ENCODE assay signal across 28 cellular contexts in genomic region chr4:24330198-24330972, GRCh38.
DNase-seq lines count a peak whose midpoint lies in the region; ATAC-seq and TF ChIP-seq lines count a peak whose summit lies in the region.
"Had no signal": no experiment of that assay in that cellular context is flagged by ENCODE, and none has a peak within 500 bp of the region (broad histone marks: within the 10 kb centered on the region; RNA-seq: fewer than 3 reads in every experiment).

No MANE protein-coding gene starts in this region.

- no peak for TF ChIP-seq CTCF in GM23338 (conservative IDR thresholded peaks at IDR 0.05; ENCODE audit: low read depth in 2 of 2)
- TF ChIP-seq CTCF in RWPE2 (IDR thresholded peaks at IDR 0.05; ENCODE audit: poor library complexity, severe bottlenecking) = no peak
- TF ChIP-seq CTCF in fibroblast of the aortic adventitia (IDR thresholded peaks at IDR 0.05; ENCODE audit: insufficient read depth, low read length) = no peak
- TF ChIP-seq CTCF in retinal pigment epithelial cell (conservative IDR thresholded peaks at IDR 0.05; ENCODE audit: low read depth, low read length) = no peak

- no peak overlapping the region for H2AFZ ChIP-seq in GM23338

- no peaks in the 10 kb centered on the region for H3K9me3 Mint-ChIP-seq in GM23338
- H3K9me3 Mint-ChIP-seq: activated naive CD8-positive, alpha-beta T cell treated with anti-CD3 and anti-CD28 coated beads for 36 hours; stimulated activated naive CD8-positive, alpha-beta T cell treated with anti-CD3 and anti-CD28 coated beads, Interleukin-15, Interleukin-2, amounts not matched to agents 100 ng/mL and 50 ng/mL, for 24 hours had no signal

- H3K36me3 ChIP-seq in GM23338 (ENCODE audit: insufficient read depth) = peaks cover 29% of the 10 kb centered on the region
- no peaks in the 10 kb centered on the region for H3K36me3 ChIP-seq in RWPE2 (ENCODE audit: low read depth)
- H3K36me3 ChIP-seq: BE2C, pancreas, Peyer's patch, transverse colon had no signal

- H3K27ac ChIP-seq in GM23338 (ENCODE audit: low read depth) (no peak overlapping the region), RWPE2 (ENCODE audit: poor library complexity, severe bottlenecking) (no peak overlapping the region)
- H3K27ac ChIP-seq: body of pancreas, pancreas, Peyer's patch, transverse colon had no signal

- peak overlapping the region; percentile 41 for H3K4me2 ChIP-seq in GM23338
- H3K4me2 ChIP-seq: SK-N-SH had no signal

- H3K9me2 ChIP-seq in GM23338 (ENCODE audit: insufficient read depth) = no peaks in the 10 kb centered on the region; the same call in 1 of the 2 replicates
- H3K9me2 ChIP-seq: SK-N-SH had no signal

- H3K27me3 Mint-ChIP-seq in GM23338 (ENCODE audit: insufficient read depth, low read depth, poor library complexity) = peaks cover 1% of the 10 kb centered on the region
- H3K27me3 Mint-ChIP-seq: activated naive CD8-positive, alpha-beta T cell treated with anti-CD3 and anti-CD28 coated beads for 36 hours; IgD-negative memory B cell had no signal

- peaks cover 51% of the 10 kb centered on the region for H3K4me1 Mint-ChIP-seq in GM23338
- H3K4me1 Mint-ChIP-seq: activated naive CD8-positive, alpha-beta T cell treated with anti-CD3 and anti-CD28 coated beads for 36 hours; IgD-negative memory B cell; naive B cell had no signal

- no peak overlapping the region for H3K27ac Mint-ChIP-seq in GM23338
- H3K27ac Mint-ChIP-seq: activated naive CD8-positive, alpha-beta T cell treated with anti-CD3 and anti-CD28 coated beads for 36 hours; IgD-negative memory B cell; stimulated activated naive CD8-positive, alpha-beta T cell treated with anti-CD3 and anti-CD28 coated beads, Interleukin-15, Interleukin-2, amounts not matched to agents 100 ng/mL and 50 ng/mL, for 24 hours had no signal

- no peak for DNase-seq in GM23338 (ENCODE audit: low spot score)
- no peak for DNase-seq in RWPE2 (ENCODE audit: low spot score)
- DNase-seq in fibroblast of the aortic adventitia (ENCODE audit: low read depth) = peak; percentile 7
- DNase-seq in retinal pigment epithelial cell (ENCODE audit: low read depth) = peak; percentile 52
- no peak for DNase-seq in stimulated activated naive CD4-positive, alpha-beta T cell treated with Interleukin-2 at 50 U/mL for 16 hours (lab: John Stamatoyannopoulos, UW)
- DNase-seq in glomerular visceral epithelial cell (ENCODE audit: extremely low spot score) = no peak
- no peak for DNase-seq in NCI-H69 (lab: John Stamatoyannopoulos, UW)
- DNase-seq: activated CD4-positive, CD25-positive, alpha-beta regulatory T cell treated with anti-CD3 and anti-CD28 coated beads, Interleukin-2, amount 50 U/mL, for 72 hours; activated naive CD8-positive, alpha-beta T cell treated with anti-CD3 and anti-CD28 coated beads for 36 hours; BE2C; body of pancreas; Caco-2; cortex of kidney; HCEC 1CT; head of caudate nucleus; MV-4-11; naive B cell; NCI-H2029; NCI-H446; pancreas; Peyer's patch; SK-N-SH; stimulated activated CD4-positive, alpha-beta T cell treated with anti-CD3 and anti-CD28 coated beads, Interleukin-2, amount 100 ng/mL, for 24 hours; T-helper 9 cell; transverse colon had no signal

- H4K20me1 ChIP-seq in GM23338 (replicated peaks; ENCODE audit: insufficient read depth) = peaks cover 17% of the 10 kb centered on the region

- H3K4me3 Mint-ChIP-seq in GM23338 = no peak overlapping the region
- H3K4me3 Mint-ChIP-seq: activated naive CD8-positive, alpha-beta T cell treated with anti-CD3 and anti-CD28 coated beads for 36 hours; IgD-negative memory B cell; naive B cell; stimulated activated naive CD8-positive, alpha-beta T cell treated with anti-CD3 and anti-CD28 coated beads, Interleukin-15, Interleukin-2, amounts not matched to agents 100 ng/mL and 50 ng/mL, for 24 hours had no signal

- peaks cover 43% of the 10 kb centered on the region for H3K79me2 ChIP-seq in GM23338 (replicated peaks; ENCODE audit: insufficient read depth)

- H3K4me1 ChIP-seq in GM23338 (ENCODE audit: insufficient read depth) (peaks cover 47% of the 10 kb centered on the region), RWPE2 (ENCODE audit: insufficient read depth, poor library complexity, severe bottlenecking) (peaks cover 6% of the 10 kb centered on the region)
- H3K4me1 ChIP-seq: BE2C, body of pancreas, Caco-2, pancreas, Peyer's patch, transverse colon had no signal

- no peaks in the 10 kb centered on the region for H3K9me3 ChIP-seq in RWPE2 (ENCODE audit: severe bottlenecking)
- H3K9me3 ChIP-seq: BE2C, body of pancreas, Caco-2, pancreas, Peyer's patch, SK-N-SH, transverse colon had no signal

- no peak overlapping the region for H3K4me3 ChIP-seq in GM23338
- no peak overlapping the region for H3K4me3 ChIP-seq in RWPE2 (ENCODE audit: severe bottlenecking)
- H3K4me3 ChIP-seq in fibroblast of the aortic adventitia (ENCODE audit: low read depth, low read length) = no peak overlapping the region
- no peak overlapping the region for H3K4me3 ChIP-seq in retinal pigment epithelial cell (ENCODE audit: low read length)
- H3K4me3 ChIP-seq: body of pancreas, pancreas, Peyer's patch, transverse colon had no signal

- H3K27me3 ChIP-seq in GM23338 (ENCODE audit: insufficient read depth) (no peaks in the 10 kb centered on the region), RWPE2 (ENCODE audit: insufficient read depth, poor library complexity, severe bottlenecking) (no peaks in the 10 kb centered on the region)
- H3K27me3 ChIP-seq: BE2C, body of pancreas, pancreas, Peyer's patch, transverse colon had no signal

- ATAC-seq in GM23338 (no peak), RWPE2 (ENCODE audit: low read depth) (peak; percentile 74), HG03025 (IDR thresholded peaks at IDR 0.05; ENCODE audit: low FRiP score, unreplicated experiment) (no peak)
- ATAC-seq: body of pancreas, pancreas had no signal

- H3F3A ChIP-seq in GM23338 (replicated peaks; ENCODE audit: low read depth) = no peaks in the 10 kb centered on the region

- peaks cover 15% of the 10 kb centered on the region; the same call in 2 of the 3 replicates for H3K36me3 Mint-ChIP-seq in GM23338 (ENCODE audit: low read depth)
- H3K36me3 Mint-ChIP-seq: activated naive CD8-positive, alpha-beta T cell treated with anti-CD3 and anti-CD28 coated beads for 36 hours; IgD-negative memory B cell; naive B cell had no signal

TF ChIP-seq in GM23338, 12 proteins besides CTCF, POLR2A, EP300 and RAD21 (continues in another document):
- TF ChIP-seq STAT1 (IDR thresholded peaks at IDR 0.05; ENCODE audit: unreplicated experiment) (no peak), POLR2AphosphoS5 (IDR thresholded peaks at IDR 0.05; ENCODE audit: low read depth) (no peak), JUNB (IDR thresholded peaks at IDR 0.05; ENCODE audit: unreplicated experiment) (no peak), EZH2 (IDR thresholded peaks at IDR 0.05; ENCODE audit: low read depth, unreplicated experiment) (no peak), ZNF114 (CRISPR knock-in tag; IDR thresholded peaks at IDR 0.05) (no peak)

Comparison
In these comparisons a context has a peak if more than half of its experiments do, and no peak if none do; other contexts are left out.
1. DNase-seq: peak in fibroblast of the aortic adventitia (single experiment) and retinal pigment epithelial cell (single experiment); none in GM23338 (single experiment), RWPE2 (single experiment), stimulated activated naive CD4-positive, alpha-beta T cell treated with Interleukin-2 at 50 U/mL for 16 hours (single experiment), glomerular visceral epithelial cell (single experiment) and NCI-H69 (single experiment).